40 cellular contexts compared by ENCODE assay signal in the genomic region with DNA sequence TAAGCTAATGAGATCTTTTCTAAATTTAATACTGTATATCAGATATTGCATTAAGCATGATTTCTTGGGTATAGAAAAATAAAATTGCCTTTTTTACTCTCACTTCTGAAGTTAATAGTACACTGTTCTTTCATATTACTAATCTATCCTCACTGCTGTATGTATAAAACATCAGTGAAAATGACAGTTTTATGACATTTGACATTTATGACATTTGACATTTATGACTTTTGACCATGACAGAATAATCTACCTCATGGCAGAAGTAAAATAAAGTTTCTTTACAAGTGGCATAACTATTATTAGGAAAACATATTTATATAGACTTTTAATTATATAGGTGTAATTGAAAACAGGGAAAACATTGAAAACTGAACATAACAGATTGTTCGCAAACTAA. TPM values are rescaled to one million over a fixed set of nuclear protein-coding genes. Genes with fewer than 3 reads are reported as not detected.
"Had no signal": no experiment of that assay in that cellular context is flagged by ENCODE, and none has a peak within 500 bp of the region (broad histone marks: within the 10 kb centered on the region; RNA-seq: fewer than 3 reads in every experiment).

No MANE protein-coding gene starts in this region.

- H3K9me3 ChIP-seq: adrenal gland, ascending aorta, body of pancreas, breast epithelium had no signal

- H3K4me1 ChIP-seq: adrenal gland, ascending aorta, body of pancreas, breast epithelium had no signal

- H3K27me3 Mint-ChIP-seq: activated naive CD4-positive, alpha-beta T cell treated with anti-CD3 and anti-CD28 coated beads, Interleukin-2, amount 10 ng/mL, durations not matched to agents 7 days and 5 days; activated naive CD4-positive, alpha-beta T cell treated with anti-CD3 and anti-CD28 coated beads, Interleukin-2, amount 50 U/mL, for 24 hours; activated naive CD8-positive, alpha-beta T cell; activated naive CD8-positive, alpha-beta T cell treated with anti-CD3 and anti-CD28 coated beads for 36 hours; activated naive CD8-positive, alpha-beta T cell treated with anti-CD3 and anti-CD28 coated beads, Interleukin-2, amount 10 ng/mL, durations not matched to agents 7 days and 5 days; activated naive CD8-positive, alpha-beta T cell treated with anti-CD3 and anti-CD28 coated beads, Interleukin-2, amount 50 U/mL, for 24 hours; activated T-cell treated with anti-CD3 and anti-CD28 coated beads, Interleukin-2, amount 50 U/mL, for 24 hours; activated T-helper 17 cell treated with anti-CD3 and anti-CD28 coated beads, Interleukin-2, amount 50 U/mL, for 72 hours; brain; central memory CD8-positive, alpha-beta T cell had no signal

- H3K27ac Mint-ChIP-seq: activated naive CD4-positive, alpha-beta T cell treated with anti-CD3 and anti-CD28 coated beads for 36 hours; activated naive CD4-positive, alpha-beta T cell treated with anti-CD3 and anti-CD28 coated beads, Interleukin-2, amount 10 ng/mL, durations not matched to agents 7 days and 5 days; activated naive CD4-positive, alpha-beta T cell treated with anti-CD3 and anti-CD28 coated beads, Interleukin-2, amount 50 U/mL, for 24 hours; activated naive CD4-positive, alpha-beta T cell treated with anti-CD3 and anti-CD28 coated beads, Interleukin-2, amount 50 U/mL, for 72 hours; activated naive CD8-positive, alpha-beta T cell; activated naive CD8-positive, alpha-beta T cell treated with anti-CD3 and anti-CD28 coated beads for 36 hours; activated naive CD8-positive, alpha-beta T cell treated with anti-CD3 and anti-CD28 coated beads, Interleukin-2, amount 10 ng/mL, durations not matched to agents 7 days and 5 days; activated naive CD8-positive, alpha-beta T cell treated with anti-CD3 and anti-CD28 coated beads, Interleukin-2, amount 50 U/mL, for 24 hours; activated T-cell treated with anti-CD3 and anti-CD28 coated beads, Interleukin-2, amount 50 U/mL, for 24 hours; activated T-cell treated with anti-CD3 and anti-CD28 coated beads, Interleukin-2, amount 50 U/mL, for 72 hours; activated T-helper 1 cell treated with anti-CD3 and anti-CD28 coated beads, Interleukin-12 subunit alpha, Interleukin-12 subunit beta, Interleukin-2, Interleukin-4 antibody, amounts not matched to agents 30 ng/mL and 10 ng/mL and 1 ng/mL, durations not matched to agents 14 hours and 24 hours and 36 hours; activated T-helper 17 cell treated with anti-CD3 and anti-CD28 coated beads, Interleukin-2, amount 50 U/mL, for 72 hours; activated T-helper 2 cell treated with anti-CD3 and anti-CD28 coated beads, Interferon-gamma antibody, Interleukin-2, Interleukin-4, amounts not matched to agents 10 μg/mL and 5 μg/mL and 100 μg/mL, durations not matched to agents 14 hours and 24 hours and 36 hours; brain had no signal

- H3K9me3 Mint-ChIP-seq: activated naive CD4-positive, alpha-beta T cell treated with anti-CD3 and anti-CD28 coated beads for 36 hours; activated naive CD4-positive, alpha-beta T cell treated with anti-CD3 and anti-CD28 coated beads, Interleukin-2, amount 10 ng/mL, durations not matched to agents 7 days and 5 days; activated naive CD8-positive, alpha-beta T cell treated with anti-CD3 and anti-CD28 coated beads, Interleukin-2, amount 10 ng/mL, durations not matched to agents 7 days and 5 days; activated T-helper 1 cell treated with anti-CD3 and anti-CD28 coated beads, Interleukin-12 subunit alpha, Interleukin-12 subunit beta, Interleukin-2, Interleukin-4 antibody, amounts not matched to agents 30 ng/mL and 10 ng/mL and 1 ng/mL, durations not matched to agents 14 hours and 24 hours and 36 hours; activated T-helper 2 cell treated with anti-CD3 and anti-CD28 coated beads, Interferon-gamma antibody, Interleukin-2, Interleukin-4, amounts not matched to agents 10 μg/mL and 5 μg/mL and 100 μg/mL, durations not matched to agents 14 hours and 24 hours and 36 hours; brain had no signal

- H3K27me3 ChIP-seq: adrenal gland, ascending aorta, body of pancreas, brain microvascular endothelial cell, breast epithelium, cardiac muscle cell had no signal

- H3K27ac ChIP-seq: adrenal gland, ascending aorta, body of pancreas, brain microvascular endothelial cell, breast epithelium, cardiac muscle cell had no signal

- H3K4me1 Mint-ChIP-seq: activated naive CD4-positive, alpha-beta T cell treated with anti-CD3 and anti-CD28 coated beads, Interleukin-2, amount 10 ng/mL, durations not matched to agents 7 days and 5 days; activated naive CD4-positive, alpha-beta T cell treated with anti-CD3 and anti-CD28 coated beads, Interleukin-2, amount 50 U/mL, for 24 hours; activated naive CD8-positive, alpha-beta T cell treated with anti-CD3 and anti-CD28 coated beads for 36 hours; activated naive CD8-positive, alpha-beta T cell treated with anti-CD3 and anti-CD28 coated beads, Interleukin-2, amount 10 ng/mL, durations not matched to agents 7 days and 5 days; activated naive CD8-positive, alpha-beta T cell treated with anti-CD3 and anti-CD28 coated beads, Interleukin-2, amount 50 U/mL, for 24 hours; activated T-helper 17 cell treated with anti-CD3 and anti-CD28 coated beads, Interleukin-2, amount 50 U/mL, for 72 hours; brain; central memory CD8-positive, alpha-beta T cell had no signal

- H3K4me3 Mint-ChIP-seq: activated naive CD4-positive, alpha-beta T cell treated with anti-CD3 and anti-CD28 coated beads for 36 hours; activated naive CD4-positive, alpha-beta T cell treated with anti-CD3 and anti-CD28 coated beads, Interleukin-2, amount 10 ng/mL, durations not matched to agents 7 days and 5 days; activated naive CD4-positive, alpha-beta T cell treated with anti-CD3 and anti-CD28 coated beads, Interleukin-2, amount 50 U/mL, for 24 hours; activated naive CD8-positive, alpha-beta T cell; activated naive CD8-positive, alpha-beta T cell treated with anti-CD3 and anti-CD28 coated beads for 36 hours; activated naive CD8-positive, alpha-beta T cell treated with anti-CD3 and anti-CD28 coated beads, Interleukin-2, amount 10 ng/mL, durations not matched to agents 7 days and 5 days; activated naive CD8-positive, alpha-beta T cell treated with anti-CD3 and anti-CD28 coated beads, Interleukin-2, amount 50 U/mL, for 24 hours; activated T-cell treated with anti-CD3 and anti-CD28 coated beads, Interleukin-2, amount 50 U/mL, for 24 hours; activated T-cell treated with anti-CD3 and anti-CD28 coated beads, Interleukin-2, amount 50 U/mL, for 4 hours; activated T-cell treated with anti-CD3 and anti-CD28 coated beads, Interleukin-2, amount 50 U/mL, for 72 hours; activated T-helper 1 cell treated with anti-CD3 and anti-CD28 coated beads, Interleukin-12 subunit alpha, Interleukin-12 subunit beta, Interleukin-2, Interleukin-4 antibody, amounts not matched to agents 30 ng/mL and 10 ng/mL and 1 ng/mL, durations not matched to agents 14 hours and 24 hours and 36 hours; activated T-helper 17 cell treated with anti-CD3 and anti-CD28 coated beads, Interleukin-2, amount 50 U/mL, for 72 hours; brain; central memory CD8-positive, alpha-beta T cell had no signal

- H3K36me3 ChIP-seq: adrenal gland, ascending aorta, brain microvascular endothelial cell, breast epithelium, cardiac muscle cell had no signal

- H3K36me3 Mint-ChIP-seq: activated naive CD4-positive, alpha-beta T cell treated with anti-CD3 and anti-CD28 coated beads, Interleukin-2, amount 10 ng/mL, durations not matched to agents 7 days and 5 days; activated naive CD4-positive, alpha-beta T cell treated with anti-CD3 and anti-CD28 coated beads, Interleukin-2, amount 50 U/mL, for 24 hours; activated naive CD4-positive, alpha-beta T cell treated with anti-CD3 and anti-CD28 coated beads, Interleukin-2, amount 50 U/mL, for 72 hours; activated naive CD8-positive, alpha-beta T cell; activated naive CD8-positive, alpha-beta T cell treated with anti-CD3 and anti-CD28 coated beads for 36 hours; activated naive CD8-positive, alpha-beta T cell treated with anti-CD3 and anti-CD28 coated beads, Interleukin-2, amount 10 ng/mL, durations not matched to agents 7 days and 5 days; brain had no signal

- DNase-seq: activated effector memory CD4-positive, alpha-beta T cell treated with anti-CD3 and anti-CD28 coated beads, Interleukin-2, amount 50 U/mL, for 16 hours; activated effector memory CD4-positive, alpha-beta T cell treated with Interleukin-2 at 50 U/mL for 16 hours; activated gamma-delta T cell; activated gamma-delta T cell treated with Interleukin-2 at 50 U/mL for 16 hours; activated naive CD4-positive, alpha-beta T cell; activated naive CD4-positive, alpha-beta T cell treated with anti-CD3 and anti-CD28 coated beads for 36 hours; activated naive CD4-positive, alpha-beta T cell treated with anti-CD3 and anti-CD28 coated beads, Interleukin-2, amount 10 ng/mL, durations not matched to agents 7 days and 5 days; activated naive CD4-positive, alpha-beta T cell treated with anti-CD3 and anti-CD28 coated beads, Interleukin-2, amount 50 U/mL, for 16 hours; activated naive CD4-positive, alpha-beta T cell treated with Interleukin-2 at 50 U/mL for 16 hours; activated naive CD8-positive, alpha-beta T cell treated with anti-CD3 and anti-CD28 coated beads for 36 hours; activated naive CD8-positive, alpha-beta T cell treated with anti-CD3 and anti-CD28 coated beads, Interleukin-2, amount 10 ng/mL, durations not matched to agents 7 days and 5 days; activated naive CD8-positive, alpha-beta T cell treated with anti-CD3 and anti-CD28 coated beads, Interleukin-2, amount 50 U/mL, for 24 hours; activated T-cell treated with anti-CD3 and anti-CD28 coated beads, Interleukin-2, amount 50 U/mL, for 24 hours; activated T-cell treated with anti-CD3 and anti-CD28 coated beads, Interleukin-2, amount 50 U/mL, for 4 hours; activated T-cell treated with anti-CD3 and anti-CD28 coated beads, Interleukin-2, amount 50 U/mL, for 48 hours; activated T-cell treated with anti-CD3 and anti-CD28 coated beads, Interleukin-2, amount 50 U/mL, for 72 hours; adrenal gland; amniotic stem cell; amygdala; anterior cingulate cortex; aorta; body of pancreas; brain microvascular endothelial cell; caudate nucleus; central memory CD4-positive, alpha-beta T cell; cerebellar nuclear complex had no signal

- H3K4me3 ChIP-seq: adrenal gland, ascending aorta, body of pancreas, breast epithelium, cardiac muscle cell had no signal

RNA-seq across cellular contexts. Expression of a gene that starts 13.3 kb away (rescaled TPM):
- total RNA-seq: activated naive CD4-positive, alpha-beta T cell treated with anti-CD3 and anti-CD28 coated beads for 36 hours; activated naive CD4-positive, alpha-beta T cell treated with anti-CD3 and anti-CD28 coated beads, Interleukin-2, amount 50 U/mL, for 72 hours; activated naive CD8-positive, alpha-beta T cell treated with anti-CD3 and anti-CD28 coated beads for 36 hours; activated naive CD8-positive, alpha-beta T cell treated with anti-CD3 and anti-CD28 coated beads, Interleukin-2, amount 10 ng/mL, durations not matched to agents 7 days and 5 days; activated T-cell treated with anti-CD3 and anti-CD28 coated beads, Interleukin-2, amount 50 U/mL, for 72 hours; activated T-helper 1 cell treated with anti-CD3 and anti-CD28 coated beads, Interleukin-12 subunit alpha, Interleukin-12 subunit beta, Interleukin-2, Interleukin-4 antibody, amounts not matched to agents 30 ng/mL and 10 ng/mL and 1 ng/mL, durations not matched to agents 14 hours and 24 hours and 36 hours; activated T-helper 17 cell treated with anti-CD3 and anti-CD28 coated beads, Interleukin-2, amount 50 U/mL, for 72 hours; activated T-helper 2 cell treated with anti-CD3 and anti-CD28 coated beads, Interferon-gamma antibody, Interleukin-2, Interleukin-4, amounts not matched to agents 10 μg/mL and 5 μg/mL and 100 μg/mL, durations not matched to agents 14 hours and 24 hours and 36 hours; ascending aorta; body of pancreas; bronchial epithelial cell; chondrocyte had no signal
- polyA plus RNA-seq: adipose tissue, aorta, cardiac muscle cell had no signal
